Comparison of ENCODE assay signal across 8 cellular contexts in genomic region chr1:185595835-185596667, GRCh38.
DNase-seq lines count a peak whose midpoint lies in the region; ATAC-seq and TF ChIP-seq lines count a peak whose summit lies in the region.

No MANE protein-coding gene starts in this region.

- no peaks in the 10 kb centered on the region for H3K27me3 ChIP-seq in dorsolateral prefrontal cortex

- no peaks in the 10 kb centered on the region for H3K36me3 Mint-ChIP-seq in natural killer cell

- DNase-seq in A172 (ENCODE audit: low spot score) = peak; percentile 61
- peak; percentile 10 for DNase-seq in NCI-H2081 treated with DMSO at 0.1 percent for 48 hours (lab: John Stamatoyannopoulos, UW)
- DNase-seq in activated CD4-positive, alpha-beta T cell treated with anti-CD3 and anti-CD28 coated beads for 24 hours (ENCODE audit: low read depth in 2 of 2) = peak; percentile 18 to 39
- no peak for DNase-seq in dorsolateral prefrontal cortex
- no peak for DNase-seq in natural killer cell
- no peak for DNase-seq in DMS79 treated with DMSO at 0.1 percent for 48 hours (lab: John Stamatoyannopoulos, UW)

- no peak overlapping the region for H3K4me3 Mint-ChIP-seq in natural killer cell

- peaks cover 11 to 17% of the 10 kb centered on the region in 2 donors for H3K4me1 Mint-ChIP-seq in natural killer cell

- peak; percentile 79 for TF ChIP-seq CTCF in GM12875 (IDR thresholded peaks at IDR 0.05; ENCODE audit: borderline replicate concordance, insufficient read depth, low read depth, low read length)
- peak in 39 of 56 donors; percentile 12 to 50 (median 37) for TF ChIP-seq CTCF in dorsolateral prefrontal cortex (IDR thresholded peaks at IDR 0.05 in 54 of 56, conservative IDR thresholded peaks at IDR 0.05 in 2 of 56; ENCODE audit: low read depth in 1 of 56, partially characterized antibody in 56 of 56)
- peak; percentile 80 for TF ChIP-seq CTCF in natural killer cell (IDR thresholded peaks at IDR 0.05)

- no peak overlapping the region for H3K27ac ChIP-seq in dorsolateral prefrontal cortex

- no peaks in the 10 kb centered on the region for H3K27me3 Mint-ChIP-seq in natural killer cell (ENCODE audit: low read depth in 2 of 2)

- intact Hi-C loops in dorsolateral prefrontal cortex (cut with DNase I) = no loop called here
- intact Hi-C loops in natural killer cell (cut with micrococcal nuclease) = no loop called here

- H3K27ac Mint-ChIP-seq in natural killer cell = no peak overlapping the region

- H3K9me3 Mint-ChIP-seq in natural killer cell = no peaks in the 10 kb centered on the region

- H3K4me3 ChIP-seq in GM12875 (ENCODE audit: low read depth, low read length) = no peak overlapping the region
- H3K4me3 ChIP-seq in dorsolateral prefrontal cortex = no peak overlapping the region

- ATAC-seq in HG02763 (IDR thresholded peaks at IDR 0.05; ENCODE audit: unreplicated experiment) = peak; percentile 85
- peak; percentile 77 to 82 (median 79) for ATAC-seq in natural killer cell

Comparison
In these comparisons a context has a peak if more than half of its experiments do, and no peak if none do; other contexts are left out.
1. DNase-seq: peak in A172 (single experiment), NCI-H2081 treated with DMSO at 0.1 percent for 48 hours (single experiment) and activated CD4-positive, alpha-beta T cell treated with anti-CD3 and anti-CD28 coated beads for 24 hours (2 of 2); none in dorsolateral prefrontal cortex (0 of 10), natural killer cell (single experiment) and DMS79 treated with DMSO at 0.1 percent for 48 hours (single experiment).
2. Peak in every context shown above with its lines, with median percentiles within 50 percentile points of each other: CTCF ChIP-seq.